ENCODE assay signal across 8 cellular contexts in the genomic region with DNA sequence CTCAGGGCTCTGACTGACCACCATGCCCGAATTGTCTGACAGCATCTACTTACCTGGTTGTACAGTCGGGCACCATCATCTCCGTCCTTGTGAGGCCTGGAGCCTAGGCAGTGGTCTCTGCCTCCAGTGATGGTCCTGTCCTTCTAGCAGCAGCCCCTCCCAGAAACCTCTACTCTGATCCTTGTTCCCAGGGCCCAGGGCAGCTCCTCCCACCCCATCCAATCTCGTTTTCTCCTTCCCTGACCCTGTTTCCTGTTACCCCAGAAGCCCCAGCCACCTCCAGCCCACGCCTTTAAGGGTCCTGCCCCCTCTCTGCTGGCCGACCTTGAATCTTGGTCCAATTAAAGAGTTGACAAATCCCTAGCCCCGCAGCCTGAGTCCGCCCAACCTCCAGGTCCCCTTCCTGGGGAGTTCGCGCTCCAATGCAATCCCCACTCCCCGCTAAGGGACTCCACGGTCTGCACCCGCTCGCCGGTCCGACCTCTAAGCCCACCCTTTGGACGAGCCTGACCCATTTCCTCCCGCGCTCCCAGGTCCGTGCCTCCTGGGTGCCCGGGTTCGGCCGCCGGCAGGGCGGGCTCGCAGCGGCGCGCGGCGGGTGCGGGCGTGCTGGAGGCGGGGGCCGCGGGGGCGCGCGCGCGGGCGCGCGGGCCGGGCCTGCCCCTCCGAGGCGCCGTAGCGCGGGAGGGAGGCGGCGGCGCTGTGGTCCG. TPM values are rescaled to one million over a fixed set of nuclear protein-coding genes. Genes with fewer than 3 reads are reported as not detected.
DNase-seq lines count a peak whose midpoint lies in the region; ATAC-seq, FAIRE-seq and TF ChIP-seq lines count a peak whose summit lies in the region.

Gene B4GALT2 (plus strand): TSS at position 660 of the 710 bp plus-strand sequence. CDS start 1,951 bp downstream, outside the sequence.

- no peak for TF ChIP-seq CTCF in KMS-11 (conservative IDR thresholded peaks at IDR 0.05; ENCODE audit: low read depth, low read length)
- TF ChIP-seq CTCF in WTC11 (IDR thresholded peaks at IDR 0.05): no peak
- TF ChIP-seq CTCF in H1 (IDR thresholded peaks at IDR 0.05; ENCODE audit: control extremely low read depth in 1 of 3, insufficient read depth in 1 of 3, low read depth in 1 of 3, low read length in 3 of 3): no peak

- H2AK5ac ChIP-seq in H1 (ENCODE audit: low read depth, low read length): peak within 1 kb of the TSS; percentile 45; the same call in 1 of the 2 replicates

- peak within 1 kb of the TSS; percentile 78 for H3K18ac ChIP-seq in H1 (ENCODE audit: extremely low read depth, low read length)

- H3K27ac Mint-ChIP-seq in WTC11 (peak within 1 kb of the TSS; percentile 73), memory B cell (no peak within 1 kb of the TSS)
- H3K27ac Mint-ChIP-seq in stimulated activated naive CD8-positive, alpha-beta T cell treated with anti-CD3 and anti-CD28 coated beads, Interleukin-15, Interleukin-2, amounts not matched to agents 100 ng/mL and 50 ng/mL, for 24 hours: peak within 1 kb of the TSS; percentile 90

- H3K23ac ChIP-seq in H1 (ENCODE audit: insufficient read length): no peak within 1 kb of the TSS

- H4K91ac ChIP-seq in H1 (replicated peaks; ENCODE audit: insufficient read length, low read length): peak within 1 kb of the TSS; percentile 63

- H3K4me1 ChIP-seq in KMS-11 (ENCODE audit: low read depth, poor library complexity, severe bottlenecking) (peaks cover 35% of the 10 kb centered on the region), H1 (replicated peaks in 1 of 4; ENCODE audit: control insufficient read depth in 3 of 4, insufficient read depth in 4 of 4, low read length in 3 of 4) (peaks cover 4 to 19% (median 15%) of the 10 kb centered on the region in 4 experiments)

- H2BK12ac ChIP-seq in H1 (ENCODE audit: low read depth, low read length): peak within 1 kb of the TSS; percentile 30; the same call in 1 of the 2 replicates

- H2BK5ac ChIP-seq in H1 (ENCODE audit: low read depth, low read length): peak within 1 kb of the TSS; percentile 71; the same call in 1 of the 2 replicates

- peak within 1 kb of the TSS; percentile 52 for H2BK120ac ChIP-seq in H1 (replicated peaks; ENCODE audit: low read depth, low read length)

- H3K9ac ChIP-seq in KMS-11 (peak within 1 kb of the TSS; percentile 79), H1 (replicated peaks in 1 of 4; ENCODE audit: extremely low read depth in 1 of 4, low read depth in 3 of 4, low read length in 3 of 4) (peak within 1 kb of the TSS; percentile 56 to 87 (median 78))

- no peak for FAIRE-seq in H1 (lab: Jason Lieb, UNC)

- peak; percentile 57 for DNase-seq in EL
- peak; percentile 45 for DNase-seq in WTC11 (ENCODE audit: low spot score)
- peak in 1 of 2 experiments; percentile 75 for DNase-seq in H1 (ENCODE audit: low read depth in 1 of 2, low spot score in 2 of 2)
- no peak for DNase-seq in memory B cell (ENCODE audit: low spot score in 2 of 2)
- DNase-seq in foreskin melanocyte: no peak

- ATAC-seq in WTC11: peak; percentile 39
- ATAC-seq in memory B cell (ENCODE audit: low read depth): peak; percentile 13
- no peak for ATAC-seq in HG03025 (IDR thresholded peaks at IDR 0.05; ENCODE audit: low FRiP score, unreplicated experiment)

- H3K27ac ChIP-seq in KMS-11 (peak within 1 kb of the TSS; percentile 39), H1 (ENCODE audit: low read depth, low read length) (no peak within 1 kb of the TSS)

- H3K79me1 ChIP-seq in H1 (ENCODE audit: low read depth, low read length): peaks cover 28% of the 10 kb centered on the region

- WGBS in H1 (ENCODE audit: extremely low coverage in 1 of 2, insufficient coverage in 1 of 2, insufficient read length in 1 of 2, insufficient replicate concordance in 2 of 2, low coverage in 1 of 2, low lambda C conversion rate in 2 of 2, missing lambda C conversion rate in 1 of 2), 2 experiments: 14% methylated on average over 15 of the region's 54 CpGs; no CpG with 5 or more reads in 1 of the 2 experiments

- no peak within 1 kb of the TSS for H2BK20ac ChIP-seq in H1 (ENCODE audit: low read length)

- peaks cover 44% of the 10 kb centered on the region for H3K79me2 ChIP-seq in KMS-11 (ENCODE audit: insufficient read depth, low read depth)
- peaks cover 0 to 24% of the 10 kb centered on the region in 2 experiments; a peak in 2 of 4 replicates for H3K79me2 ChIP-seq in H1 (ENCODE audit: control insufficient read depth in 1 of 2, insufficient read depth in 2 of 2, low read length in 2 of 2)

- H2BK15ac ChIP-seq in H1 (ENCODE audit: low read length): 0 out of 2 replicates have a peak within 1 kb of the TSS, but pooled peaks have one; percentile 61

- H4K20me1 ChIP-seq in KMS-11 (ENCODE audit: insufficient read depth): no peaks in the 10 kb centered on the region
- H4K20me1 ChIP-seq in H1 (replicated peaks in 1 of 2; ENCODE audit: control insufficient read depth in 1 of 2, insufficient read depth in 2 of 2, low read length in 2 of 2): peaks cover 2 to 32% of the 10 kb centered on the region in 2 experiments

- H3K27me3 Mint-ChIP-seq in WTC11 (ENCODE audit: low read depth) (no peaks in the 10 kb centered on the region; the same call in 1 of the 2 replicates), memory B cell (no peaks in the 10 kb centered on the region)
- H3K27me3 Mint-ChIP-seq in stimulated activated naive CD8-positive, alpha-beta T cell treated with anti-CD3 and anti-CD28 coated beads, Interleukin-15, Interleukin-2, amounts not matched to agents 100 ng/mL and 50 ng/mL, for 24 hours: no peaks in the 10 kb centered on the region

- H3K4me2 ChIP-seq in KMS-11 (peak within 1 kb of the TSS; percentile 95), H1 (ENCODE audit: insufficient read depth in 1 of 2, low read depth in 2 of 2, low read length in 2 of 2) (peak within 1 kb of the TSS; percentile 61 to 88)

- peaks cover 27% of the 10 kb centered on the region for H3K23me2 ChIP-seq in H1 (ENCODE audit: low read depth, low read length)

- H4K5ac ChIP-seq in H1 (ENCODE audit: insufficient read length, low read depth, low read length): no peak within 1 kb of the TSS

- peaks cover 36% of the 10 kb centered on the region for H3K4me1 Mint-ChIP-seq in WTC11
- peaks cover 44% of the 10 kb centered on the region for H3K4me1 Mint-ChIP-seq in memory B cell
- H3K4me1 Mint-ChIP-seq in stimulated activated naive CD8-positive, alpha-beta T cell treated with anti-CD3 and anti-CD28 coated beads, Interleukin-15, Interleukin-2, amounts not matched to agents 100 ng/mL and 50 ng/mL, for 24 hours (ENCODE audit: low read depth): peaks cover 48% of the 10 kb centered on the region

- no peaks in the 10 kb centered on the region for H3K9me3 Mint-ChIP-seq in WTC11
- H3K9me3 Mint-ChIP-seq in memory B cell: no peaks in the 10 kb centered on the region
- no peaks in the 10 kb centered on the region for H3K9me3 Mint-ChIP-seq in stimulated activated naive CD8-positive, alpha-beta T cell treated with anti-CD3 and anti-CD28 coated beads, Interleukin-15, Interleukin-2, amounts not matched to agents 100 ng/mL and 50 ng/mL, for 24 hours

- H4K8ac ChIP-seq in H1 (ENCODE audit: extremely low read depth, insufficient read depth, low read length): peak within 1 kb of the TSS; percentile 89

- no peaks in the 10 kb centered on the region for H3K9me3 ChIP-seq in H1 (ENCODE audit: insufficient read depth in 2 of 2, low read depth in 1 of 2, low read length in 1 of 2)

- no peak for TF ChIP-seq RAD21 in H1 (IDR thresholded peaks at IDR 0.05 in 1 of 2, conservative IDR thresholded peaks at IDR 0.05 in 1 of 2; ENCODE audit: low read depth in 2 of 2, low read length in 2 of 2)

- H3K36me3 Mint-ChIP-seq in WTC11 (peaks cover 25% of the 10 kb centered on the region), memory B cell (peaks cover 19% of the 10 kb centered on the region)
- H3K36me3 Mint-ChIP-seq in stimulated activated naive CD8-positive, alpha-beta T cell treated with anti-CD3 and anti-CD28 coated beads, Interleukin-15, Interleukin-2, amounts not matched to agents 100 ng/mL and 50 ng/mL, for 24 hours (ENCODE audit: low read depth): peaks cover 45% of the 10 kb centered on the region

- peak within 1 kb of the TSS; percentile 5 for H3K14ac ChIP-seq in H1 (ENCODE audit: insufficient read length)

- H3K27me3 ChIP-seq in KMS-11 (ENCODE audit: insufficient read depth, low read depth): no peaks in the 10 kb centered on the region
- H3K27me3 ChIP-seq in H1 (replicated peaks in 1 of 4; ENCODE audit: control insufficient read depth in 3 of 4, extremely low read depth in 1 of 4, insufficient read depth in 3 of 4, low read length in 3 of 4): no peaks in the 10 kb centered on the region

- CTCF ChIA-PET in WTC11 (lab: Charles Lee): interaction anchor here (1.1 to 1.7 kb wide), 2 partner anchors 44 to 215 kb away, joined by 7 to 8 read pairs; no protein-coding TSS in a partner anchor
- CTCF ChIA-PET in H1 (lab: Charles Lee; ENCODE audit: partially characterized antibody): interaction anchor here (0.7 to 5.0 kb wide), 5 partner anchors 10 to 56 kb away, joined by 3 to 34 read pairs (median 5); partner anchors contain the start of gene CCDC24

- peak within 1 kb of the TSS; percentile 83 for H3K4ac ChIP-seq in H1 (replicated peaks; ENCODE audit: insufficient read length, low read depth, low read length)

- no peaks in the 10 kb centered on the region for H3K36me3 ChIP-seq in KMS-11 (ENCODE audit: insufficient read depth)
- H3K36me3 ChIP-seq in H1 (ENCODE audit: control insufficient read depth in 2 of 4, insufficient read depth in 4 of 4, low read length in 3 of 4): peaks cover 2 to 23% (median 15%) of the 10 kb centered on the region in 4 experiments; a peak in 5 of 8 replicates

- H3K4me3 ChIP-seq in KMS-11 (IDR thresholded peaks at IDR 0.05; ENCODE audit: insufficient read depth, low read depth, low read length) (peak within 1 kb of the TSS; percentile 75), H1 (ENCODE audit: extremely low read depth in 1 of 4, insufficient read depth in 2 of 4, low read depth in 3 of 4, low read length in 4 of 4) (peak within 1 kb of the TSS; percentile 71 to 90 (median 76))

- H3K4me3 Mint-ChIP-seq in WTC11 (peak within 1 kb of the TSS; percentile 89), memory B cell (peak within 1 kb of the TSS; percentile 85)
- H3K4me3 Mint-ChIP-seq in stimulated activated naive CD8-positive, alpha-beta T cell treated with anti-CD3 and anti-CD28 coated beads, Interleukin-15, Interleukin-2, amounts not matched to agents 100 ng/mL and 50 ng/mL, for 24 hours: peak within 1 kb of the TSS; percentile 93

- H2AFZ ChIP-seq in KMS-11 (ENCODE audit: low read depth) (peak within 1 kb of the TSS; percentile 22; the same call in 1 of the 2 replicates), H1 (ENCODE audit: low read length) (no peak within 1 kb of the TSS; the same call in 1 of the 2 replicates)

- peak in 1 of 2 experiments; percentile 57; a peak in 2 of 3 replicates for TF ChIP-seq POLR2A in H1 (IDR thresholded peaks at IDR 0.05; ENCODE audit: control extremely low read depth in 1 of 2, low read depth in 2 of 2, low read length in 2 of 2)

- POLR2A ChIA-PET in WTC11 (lab: Charles Lee) (no interaction called here), H1 (lab: Charles Lee; ENCODE audit: partially characterized antibody) (interaction anchor here (0.7 to 12.9 kb wide), 8 partner anchors 8 to 71 kb away, joined by 3 to 189 read pairs (median 6); partner anchors contain the start of gene CCDC24)

- TF ChIP-seq EP300 in H1 (IDR thresholded peaks at IDR 0.05; ENCODE audit: borderline replicate concordance in 1 of 2, low read depth in 2 of 2, low read length in 2 of 2): no peak

- peak within 1 kb of the TSS; percentile 5 for H3K56ac ChIP-seq in H1 (replicated peaks; ENCODE audit: insufficient read length, low read depth, low read length)

RNA-seq across cellular contexts. Expression of gene B4GALT2, which starts in this region (rescaled TPM):
- total RNA-seq in WTC11 (2021): 66.7 to 72.2 TPM (median 66.9 TPM) in 3 replicates
- 56.5 and 60.6 TPM in 2 replicates for total RNA-seq in H1 (2021; fragmentation: NEBNext Ultra II Directional; extraction: Animal tissue kit (Norgen Biotek cat#: 25700))
- polyA plus RNA-seq in H1 (2011; rRNA removed): 121 and 152 TPM in 2 replicates
- polyA plus RNA-seq in H1 (2011; cell fraction: cytosol; rRNA removed): 73.9 TPM
- 116 TPM for polyA plus RNA-seq in H1 (2011; cell fraction: nucleus; rRNA removed)
- polyA plus RNA-seq in H1 (2012, experiment 1 of 2): 39.4 to 75.9 TPM (median 64.3 TPM) in 4 replicates
- polyA plus RNA-seq in H1 (2012, experiment 2 of 2): 69.9 TPM
- polyA plus RNA-seq in H1 (2013, experiment 1 of 2): 41.5 TPM
- 41.4 TPM for polyA plus RNA-seq in H1 (2013, experiment 2 of 2)
- 37.6 and 38.8 TPM in 2 replicates for polyA minus RNA-seq in H1 (2011; rRNA and poly(A)+ RNA removed)
- polyA minus RNA-seq in H1 (2011; cell fraction: cytosol; rRNA and poly(A)+ RNA removed): 44.5 TPM
- 39.0 TPM for polyA minus RNA-seq in H1 (2011; cell fraction: nucleus; rRNA and poly(A)+ RNA removed)

Comparison
In these comparisons a context has a peak if more than half of its experiments do, and no peak if none do; other contexts are left out.
1. DNase-seq: peak in EL (single experiment) and WTC11 (single experiment); none in memory B cell (0 of 2) and foreskin melanocyte (single experiment).
2. Peak in every context shown above with its lines, with median percentiles within 50 percentile points of each other: H3K4me3 Mint-ChIP-seq.